In the genomic region with DNA sequence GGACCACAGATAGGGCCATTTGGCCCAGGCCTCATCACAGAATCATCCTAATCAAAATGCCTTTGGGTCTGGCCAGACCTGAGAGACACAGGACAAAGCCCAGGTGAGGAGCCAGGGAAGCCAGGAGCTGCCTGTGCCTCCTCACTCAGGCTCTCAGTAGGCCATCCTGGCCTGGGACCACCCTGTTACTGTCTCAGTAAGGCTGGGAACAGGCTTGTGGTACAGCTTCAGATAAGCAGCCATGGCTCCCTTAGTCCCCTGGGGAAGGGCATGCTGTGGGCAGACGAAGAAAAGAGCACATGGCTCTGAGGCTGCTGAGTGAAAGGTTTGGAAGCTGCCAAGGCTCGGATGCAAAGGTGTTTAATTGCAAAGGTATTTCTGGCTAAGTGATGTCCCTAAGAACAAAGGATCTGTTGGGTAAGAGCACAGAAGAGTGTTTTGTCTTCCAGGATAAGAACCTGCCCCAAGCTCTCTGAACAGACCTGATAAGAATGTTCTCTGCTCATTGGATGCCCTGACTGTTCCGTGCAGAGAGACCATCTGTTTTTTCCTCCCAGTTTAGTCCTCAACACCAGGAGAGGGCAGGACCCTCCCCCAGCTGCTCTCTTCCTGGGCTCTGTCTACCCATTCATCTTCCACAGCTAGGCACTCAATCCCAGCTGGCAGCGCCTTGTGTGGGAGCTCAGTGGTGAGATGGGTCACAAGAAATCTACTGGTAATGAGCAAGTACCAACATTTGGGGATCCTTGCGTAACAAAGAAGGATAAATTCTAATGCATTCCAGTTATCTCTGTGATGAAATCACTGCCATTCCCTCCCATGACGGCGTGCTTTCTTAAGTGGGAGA, we compare ENCODE assay signal across 16 cellular contexts. TPM values are rescaled to one million over a fixed set of nuclear protein-coding genes. Genes with fewer than 3 reads are reported as not detected.
DNase-seq lines count a peak whose midpoint lies in the region; ATAC-seq and TF ChIP-seq lines count a peak whose summit lies in the region.
"Had no signal": no experiment of that assay in that cellular context is flagged by ENCODE, and none has a peak within 500 bp of the region (broad histone marks: within the 10 kb centered on the region; RNA-seq: fewer than 3 reads in every experiment).

No MANE protein-coding gene starts in this region.

- ATAC-seq in GM18517 (IDR thresholded peaks at IDR 0.05; ENCODE audit: unreplicated experiment) (no peak), HG02981 (IDR thresholded peaks at IDR 0.05; ENCODE audit: unreplicated experiment) (no peak), upper lobe of right lung (no peak)
- ATAC-seq: activated CD8-positive, alpha-beta T cell treated with anti-CD3 and anti-CD28 coated beads for 36 hours had no signal

- H3K9me3 ChIP-seq in upper lobe of right lung: no peaks in the 10 kb centered on the region
- H3K9me3 ChIP-seq: esophagus squamous epithelium, SJSA1 had no signal

- H3K4me1 Mint-ChIP-seq in progenitor cell of endocrine pancreas (ENCODE audit: low read depth): peaks cover 3% of the 10 kb centered on the region
- H3K4me1 Mint-ChIP-seq: memory B cell had no signal

- no peak for TF ChIP-seq CTCF in foreskin fibroblast (IDR thresholded peaks at IDR 0.05; ENCODE audit: low read depth, low read length)
- TF ChIP-seq CTCF in progenitor cell of endocrine pancreas (IDR thresholded peaks at IDR 0.05; ENCODE audit: unreplicated experiment): no peak
- no peak for TF ChIP-seq CTCF in upper lobe of right lung (IDR thresholded peaks at IDR 0.05)

- no peak overlapping the region for H3K27ac ChIP-seq in upper lobe of right lung
- H3K27ac ChIP-seq: SJSA1 had no signal

- no peaks in the 10 kb centered on the region for H3K27me3 Mint-ChIP-seq in progenitor cell of endocrine pancreas
- H3K27me3 Mint-ChIP-seq: activated CD8-positive, alpha-beta T cell treated with anti-CD3 and anti-CD28 coated beads for 36 hours; memory B cell had no signal

- H3K4me3 ChIP-seq in foreskin fibroblast (ENCODE audit: low read depth in 1 of 2, low read length in 2 of 2) (no peak overlapping the region), upper lobe of right lung (no peak overlapping the region)
- H3K4me3 ChIP-seq: esophagus squamous epithelium, SJSA1 had no signal

- peaks cover 1% of the 10 kb centered on the region for H3K36me3 Mint-ChIP-seq in progenitor cell of endocrine pancreas (ENCODE audit: insufficient read depth)

- intact Hi-C loops in upper lobe of right lung (cut with DNase I): no loop called here

- peak; percentile 40 for DNase-seq in EH (ENCODE audit: low read depth)
- peak; percentile 69 for DNase-seq in NCI-H69 (lab: John Stamatoyannopoulos, UW)
- peak; percentile 20 to 29 for DNase-seq in foreskin fibroblast
- DNase-seq in progenitor cell of endocrine pancreas (ENCODE audit: low spot score, unreplicated experiment): no peak
- DNase-seq in activated naive CD4-positive, alpha-beta T cell treated with Interleukin-2 at 50 U/mL for 16 hours: no peak
- DNase-seq in upper lobe of right lung: no peak
- DNase-seq: activated CD8-positive, alpha-beta T cell treated with anti-CD3 and anti-CD28 coated beads for 36 hours; dermis blood vessel endothelial cell; DMS79; esophagus squamous epithelium; NCI-H2081; nucleus accumbens had no signal

- peaks cover 2% of the 10 kb centered on the region for H3K4me1 ChIP-seq in upper lobe of right lung
- H3K4me1 ChIP-seq: SJSA1 had no signal

- peak overlapping the region; percentile 25 for H3K27ac Mint-ChIP-seq in progenitor cell of endocrine pancreas
- H3K27ac Mint-ChIP-seq: activated CD8-positive, alpha-beta T cell treated with anti-CD3 and anti-CD28 coated beads for 36 hours; memory B cell had no signal

- H3K27me3 ChIP-seq in upper lobe of right lung: no peaks in the 10 kb centered on the region
- H3K27me3 ChIP-seq: esophagus squamous epithelium, SJSA1 had no signal

- H3K9me3 Mint-ChIP-seq in progenitor cell of endocrine pancreas (ENCODE audit: low read depth): no peaks in the 10 kb centered on the region
- H3K9me3 Mint-ChIP-seq: activated CD8-positive, alpha-beta T cell treated with anti-CD3 and anti-CD28 coated beads for 36 hours; memory B cell had no signal

- H3K4me3 Mint-ChIP-seq in progenitor cell of endocrine pancreas (ENCODE audit: low read depth): no peak overlapping the region
- H3K4me3 Mint-ChIP-seq: activated CD8-positive, alpha-beta T cell treated with anti-CD3 and anti-CD28 coated beads for 36 hours; memory B cell had no signal

- peaks cover 5% of the 10 kb centered on the region for H3K36me3 ChIP-seq in upper lobe of right lung
- H3K36me3 ChIP-seq: SJSA1 had no signal

RNA-seq across cellular contexts. Expression of gene ANGPTL2, which starts 17.7 kb away (rescaled TPM):
- total RNA-seq in progenitor cell of endocrine pancreas (4.7 and 5.3 TPM in 2 replicates), upper lobe of right lung (19.4 TPM)
- total RNA-seq: activated CD8-positive, alpha-beta T cell treated with anti-CD3 and anti-CD28 coated beads for 36 hours had no signal

Comparison
In these comparisons a context has a peak if more than half of its experiments do, and no peak if none do; other contexts are left out.
1. DNase-seq: peak in EH (single experiment), NCI-H69 (single experiment) and foreskin fibroblast (2 of 2); none in progenitor cell of endocrine pancreas (single experiment), activated naive CD4-positive, alpha-beta T cell treated with Interleukin-2 at 50 U/mL for 16 hours (single experiment) and upper lobe of right lung (single experiment).